Comparison of ENCODE assay signal across 17 cellular contexts in genomic region chr10:45809829-45810228, GRCh38. TPM values are rescaled to one million over a fixed set of nuclear protein-coding genes. Genes with fewer than 3 reads are reported as not detected.
DNase-seq lines count a peak whose midpoint lies in the region; ATAC-seq and TF ChIP-seq lines count a peak whose summit lies in the region.
"Had no signal": no experiment of that assay in that cellular context is flagged by ENCODE, and none has a peak within 500 bp of the region (broad histone marks: within the 10 kb centered on the region; RNA-seq: fewer than 3 reads in every experiment).

No MANE protein-coding gene starts in this region.

- H3T11ph ChIP-seq in H9 (ENCODE audit: low read length): no peak overlapping the region

- no peaks in the 10 kb centered on the region for H3K36me3 Mint-ChIP-seq in H9 (ENCODE audit: insufficient read depth in 1 of 3, low read depth in 3 of 3)
- H3K36me3 Mint-ChIP-seq: activated naive CD4-positive, alpha-beta T cell treated with anti-CD3 and anti-CD28 coated beads, Interleukin-2, amount 10 ng/mL, durations not matched to agents 7 days and 5 days had no signal

- no peak overlapping the region for H3K4me2 ChIP-seq in H9 (ENCODE audit: insufficient read depth, insufficient read length, low read length)
- H3K4me2 ChIP-seq: KMS-11 had no signal

- no peak overlapping the region for H4K91ac ChIP-seq in H9 (ENCODE audit: insufficient read length, low read depth, low read length)

- WGBS in H9 (ENCODE audit: extremely low coverage, insufficient read length, low lambda C conversion rate): no CpG with 5 or more reads among the region's 4 CpGs

- H2BK5ac ChIP-seq in H9 (ENCODE audit: insufficient read length, low read length): no peak overlapping the region

- no peak overlapping the region for H3K27ac ChIP-seq in H9 (ENCODE audit: insufficient read length, low read depth, low read length)
- H3K27ac ChIP-seq in ascending aorta: no peak overlapping the region
- H3K27ac ChIP-seq in uterus: no peak overlapping the region
- H3K27ac ChIP-seq in breast epithelium: no peak overlapping the region
- H3K27ac ChIP-seq: KMS-11, prostate gland had no signal

- peak; percentile 8 for DNase-seq in AG10803 (ENCODE audit: low read depth)
- no peak for DNase-seq in H9
- DNase-seq in RPMI7951 (ENCODE audit: low read depth): peak; percentile 15
- peak; percentile 12 for DNase-seq in fibroblast of mammary gland (ENCODE audit: low read depth)
- DNase-seq in ascending aorta (ENCODE audit: low spot score in 2 of 2): no peak
- no peak for DNase-seq in uterus
- DNase-seq in breast epithelium (ENCODE audit: low spot score in 2 of 2): no peak
- DNase-seq: activated naive CD4-positive, alpha-beta T cell treated with anti-CD3 and anti-CD28 coated beads, Interleukin-2, amount 10 ng/mL, durations not matched to agents 7 days and 5 days; GDM1; midbrain; NCI-H2081 treated with DMSO at 0.1 percent for 48 hours; stimulated activated naive CD4-positive, alpha-beta T cell had no signal

- TF ChIP-seq POLR2A in uterus (IDR thresholded peaks at IDR 0.05) (no peak), breast epithelium (IDR thresholded peaks at IDR 0.05) (no peak)

- no peak overlapping the region for H4K8ac ChIP-seq in H9 (replicated peaks; ENCODE audit: insufficient read length, low read depth, low read length)

- no peak overlapping the region for H3K27ac Mint-ChIP-seq in H9
- H3K27ac Mint-ChIP-seq: activated naive CD4-positive, alpha-beta T cell treated with anti-CD3 and anti-CD28 coated beads, Interleukin-2, amount 10 ng/mL, durations not matched to agents 7 days and 5 days; B cell; T-helper 2 cell treated with Interferon-gamma antibody and Interleukin-4, amounts not matched to agents 5 μg/mL and 100 μg/mL, for 36 hours had no signal

- no peak overlapping the region for H3K4ac ChIP-seq in H9 (ENCODE audit: low read depth, low read length)

- H3K27me3 ChIP-seq in H9 (ENCODE audit: insufficient read depth, low read length): no peaks in the 10 kb centered on the region
- no peaks in the 10 kb centered on the region for H3K27me3 ChIP-seq in ascending aorta
- H3K27me3 ChIP-seq in uterus: no peaks in the 10 kb centered on the region
- no peaks in the 10 kb centered on the region for H3K27me3 ChIP-seq in breast epithelium

- H3K27me3 Mint-ChIP-seq in H9 (ENCODE audit: low read depth): no peaks in the 10 kb centered on the region

- H3K56ac ChIP-seq in H9 (ENCODE audit: insufficient read length, low read depth, low read length): no peak overlapping the region

- H3K23ac ChIP-seq in H9 (ENCODE audit: insufficient read length, low read depth, low read length): no peak overlapping the region

- H3K4me1 Mint-ChIP-seq in H9: peaks cover 4 to 8% of the 10 kb centered on the region in 2 experiments; a peak in 2 of 4 replicates
- H3K4me1 Mint-ChIP-seq: activated naive CD4-positive, alpha-beta T cell treated with anti-CD3 and anti-CD28 coated beads, Interleukin-2, amount 10 ng/mL, durations not matched to agents 7 days and 5 days; B cell had no signal

- H3K4me1 ChIP-seq in H9 (ENCODE audit: insufficient read depth, low read length) (no peaks in the 10 kb centered on the region), ascending aorta (no peaks in the 10 kb centered on the region), uterus (no peaks in the 10 kb centered on the region), breast epithelium (no peaks in the 10 kb centered on the region)
- H3K4me1 ChIP-seq: prostate gland had no signal

- ATAC-seq in GM19351 (IDR thresholded peaks at IDR 0.05; ENCODE audit: unreplicated experiment): no peak

- H2BK12ac ChIP-seq in H9 (ENCODE audit: insufficient read length, low read depth, low read length): no peak overlapping the region

- H4K5ac ChIP-seq in H9 (ENCODE audit: insufficient read length, low read depth, low read length): no peak overlapping the region

- H3K79me2 ChIP-seq in H9 (ENCODE audit: insufficient read depth, low read length): no peaks in the 10 kb centered on the region

- no peak overlapping the region for H3K18ac ChIP-seq in H9 (ENCODE audit: insufficient read length, low read depth, low read length)

- H3K4me3 Mint-ChIP-seq in H9: no peak overlapping the region
- H3K4me3 Mint-ChIP-seq: activated naive CD4-positive, alpha-beta T cell treated with anti-CD3 and anti-CD28 coated beads, Interleukin-2, amount 10 ng/mL, durations not matched to agents 7 days and 5 days; B cell; T-helper 2 cell treated with Interferon-gamma antibody and Interleukin-4, amounts not matched to agents 5 μg/mL and 100 μg/mL, for 36 hours had no signal

- H3K4me3 ChIP-seq in AG10803 (ENCODE audit: low read length) (no peak overlapping the region), fibroblast of mammary gland (ENCODE audit: control insufficient read depth, low read depth, low read length) (no peak overlapping the region), ascending aorta (no peak overlapping the region), uterus (no peak overlapping the region), breast epithelium (no peak overlapping the region)
- H3K4me3 ChIP-seq: prostate gland had no signal

- intact Hi-C loops in ascending aorta (cut with DNase I): no loop called here
- intact Hi-C loops in uterus (cut with DNase I; ENCODE audit: low total_unique reads): no loop called here
- intact Hi-C loops in breast epithelium (cut with DNase I; ENCODE audit: low total_unique reads): no loop called here

- no peaks in the 10 kb centered on the region for H3K79me1 ChIP-seq in H9 (ENCODE audit: insufficient read depth, low read depth, low read length, poor library complexity, severe bottlenecking)

- H3K9me3 ChIP-seq in H9 (ENCODE audit: control insufficient read depth, low read depth, low read length): no peaks in the 10 kb centered on the region
- H3K9me3 ChIP-seq in ascending aorta: no peaks in the 10 kb centered on the region
- no peaks in the 10 kb centered on the region for H3K9me3 ChIP-seq in uterus
- H3K9me3 ChIP-seq in breast epithelium: no peaks in the 10 kb centered on the region
- H3K9me3 ChIP-seq: prostate gland had no signal

- H3K9ac ChIP-seq in H9 (ENCODE audit: extremely low read depth, insufficient read length, low read length): no peak overlapping the region
- H3K9ac ChIP-seq: KMS-11 had no signal

- no peak overlapping the region for H3K14ac ChIP-seq in H9 (ENCODE audit: insufficient read depth, low read length)

- no peak overlapping the region for H2AFZ ChIP-seq in H9 (ENCODE audit: low read length)

- no peak overlapping the region for H2BK20ac ChIP-seq in H9 (ENCODE audit: low read depth, low read length, poor library complexity, severe bottlenecking)

- H3K9me3 Mint-ChIP-seq in H9: no peaks in the 10 kb centered on the region
- H3K9me3 Mint-ChIP-seq: activated naive CD4-positive, alpha-beta T cell treated with anti-CD3 and anti-CD28 coated beads, Interleukin-2, amount 10 ng/mL, durations not matched to agents 7 days and 5 days; T-helper 2 cell treated with Interferon-gamma antibody and Interleukin-4, amounts not matched to agents 5 μg/mL and 100 μg/mL, for 36 hours had no signal

- no peak overlapping the region for H2BK120ac ChIP-seq in H9 (ENCODE audit: low read depth, low read length, poor library complexity, severe bottlenecking)

- H2AK5ac ChIP-seq in H9 (ENCODE audit: insufficient read length, low read length): no peak overlapping the region

- no peaks in the 10 kb centered on the region for H3K23me2 ChIP-seq in H9 (ENCODE audit: insufficient read length, low read depth, low read length, poor library complexity, severe bottlenecking)

- H2BK15ac ChIP-seq in H9 (ENCODE audit: low read depth, low read length): no peak overlapping the region

- peak; percentile 27; the same call in 1 of the 2 replicates for TF ChIP-seq CTCF in AG10803 (conservative IDR thresholded peaks at IDR 0.05; ENCODE audit: low read length)
- TF ChIP-seq CTCF in H9 (conservative IDR thresholded peaks at IDR 0.05): peak; percentile 44; the same call in 2 of the 3 replicates
- no peak for TF ChIP-seq CTCF in fibroblast of mammary gland (conservative IDR thresholded peaks at IDR 0.05; ENCODE audit: control insufficient read depth, insufficient read depth, low read depth, low read length)
- TF ChIP-seq CTCF in ascending aorta (IDR thresholded peaks at IDR 0.05): no peak
- TF ChIP-seq CTCF in uterus (IDR thresholded peaks at IDR 0.05): no peak
- no peak for TF ChIP-seq CTCF in breast epithelium (IDR thresholded peaks at IDR 0.05)

- H3K36me3 ChIP-seq in ascending aorta (no peaks in the 10 kb centered on the region), uterus (no peaks in the 10 kb centered on the region), breast epithelium (no peaks in the 10 kb centered on the region)
- H3K36me3 ChIP-seq: prostate gland had no signal

- H4K20me1 ChIP-seq in H9 (ENCODE audit: control insufficient read depth, insufficient read depth, insufficient read length): no peaks in the 10 kb centered on the region

RNA-seq across cellular contexts. Expression of gene AGAP4, which starts 37.5 kb away (rescaled TPM):
- 15.9 and 20.4 TPM in 2 replicates for total RNA-seq in H9 (2021)
- 3.0 and 7.8 TPM in 2 replicates for total RNA-seq in RPMI7951 (2014; rRNA removed; shearing (Covaris generic))
- total RNA-seq in ascending aorta: 2.2 TPM
- total RNA-seq in uterus: 10 to 100 TPM in 3 of 4 donors, 1 to 10 TPM in 1; 1.8 to 36.7 (median 22.0) TPM
- 10 to 100 TPM; 13.3 to 32.4 (median 23.9) TPM for total RNA-seq in breast epithelium

Comparison
In these comparisons a context has a peak if more than half of its experiments do, and no peak if none do; other contexts are left out.
1. DNase-seq: peak in AG10803 (single experiment), RPMI7951 (single experiment) and fibroblast of mammary gland (single experiment); none in H9 (single experiment), ascending aorta (0 of 2), uterus (0 of 2) and breast epithelium (0 of 2).
2. CTCF ChIP-seq: peak in AG10803 (single experiment) and H9 (single experiment); none in fibroblast of mammary gland (single experiment), ascending aorta (0 of 3), uterus (0 of 4) and breast epithelium (0 of 3).